ENCODE assay signal across 1 cellular context in genomic region chr20:18533491-18533890, GRCh38.
TF ChIP-seq lines count a peak whose summit lies in the region.

No MANE protein-coding gene starts in this region.

TF ChIP-seq in IMR-90, 13 proteins besides CTCF, POLR2A, EP300 and RAD21:
- no peak for TF ChIP-seq ELK1 (IDR thresholded peaks at IDR 0.05; ENCODE audit: borderline replicate concordance, low read depth, low read length)
- TF ChIP-seq USF2 (IDR thresholded peaks at IDR 0.05; ENCODE audit: low read depth, low read length) = no peak
- no peak for TF ChIP-seq RFX5 (IDR thresholded peaks at IDR 0.05; ENCODE audit: low read depth, low read length)
- TF ChIP-seq NFE2L2 (IDR thresholded peaks at IDR 0.05; ENCODE audit: low read depth, low read length) = no peak
- TF ChIP-seq FOS (IDR thresholded peaks at IDR 0.05; ENCODE audit: low read depth, low read length) = no peak
- no peak for TF ChIP-seq RCOR1 (IDR thresholded peaks at IDR 0.05; ENCODE audit: insufficient replicate concordance, low read length)
- TF ChIP-seq BHLHE40 (IDR thresholded peaks at IDR 0.05; ENCODE audit: low read depth, low read length) = no peak
